ENCODE assay signal across 8 cellular contexts in the genomic region with DNA sequence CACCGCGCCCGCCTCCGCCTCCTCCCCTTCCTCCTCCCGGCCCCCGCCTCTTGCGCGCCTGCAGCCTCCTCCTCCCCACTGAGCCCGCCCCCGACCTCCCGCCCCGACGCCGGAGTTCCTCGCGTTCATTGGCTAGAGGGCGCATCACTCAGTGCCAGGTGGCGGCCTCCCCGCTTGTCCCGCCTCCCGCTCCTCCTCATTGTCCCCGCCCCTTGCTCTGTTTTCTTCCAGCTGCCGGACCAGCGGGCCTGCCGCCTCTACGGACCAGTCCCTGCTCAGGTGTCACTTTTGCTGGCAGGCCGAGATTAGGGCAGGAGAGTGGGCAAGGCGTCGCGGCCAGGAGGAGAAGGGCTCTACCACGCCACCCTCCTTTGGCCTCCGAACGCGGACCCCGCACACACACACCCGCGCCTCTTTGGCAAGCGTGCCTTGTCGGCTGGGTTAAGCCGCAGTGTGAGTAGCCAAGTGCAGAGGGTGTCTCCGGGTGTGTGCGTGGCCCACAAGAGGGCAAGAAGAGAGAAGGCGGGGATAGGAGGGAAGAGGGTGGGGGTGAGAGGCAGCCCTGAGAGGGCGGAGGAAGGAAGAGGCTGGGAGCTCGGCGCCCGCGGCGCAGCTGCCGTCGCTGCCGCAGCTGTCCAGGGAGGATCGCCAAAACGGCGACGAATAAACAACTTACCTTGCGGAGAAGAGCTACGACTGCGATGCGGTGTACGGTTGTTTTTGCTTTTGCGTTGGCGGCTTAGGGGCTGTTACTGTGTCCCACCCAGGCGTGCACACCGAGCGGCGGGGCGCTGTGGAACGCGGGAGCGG. TPM values are rescaled to one million over a fixed set of nuclear protein-coding genes. Genes with fewer than 3 reads are reported as not detected.
DNase-seq lines count a peak whose midpoint lies in the region; ATAC-seq and TF ChIP-seq lines count a peak whose summit lies in the region.

No MANE protein-coding gene starts in this region.

- H3K4me2 ChIP-seq in DND-41 (ENCODE audit: insufficient read depth, low read length) (peak overlapping the region; percentile 97), GM23248 (ENCODE audit: unreplicated experiment) (peak overlapping the region; percentile 79), Karpas-422 (ENCODE audit: low read depth, low read length, poor library complexity, severe bottlenecking) (peak overlapping the region; percentile 99)

- TF ChIP-seq CTCF in DND-41 (IDR thresholded peaks at IDR 0.05; ENCODE audit: borderline replicate concordance, extremely low read depth, low read length, poor library complexity, severe bottlenecking), result peak; percentile 40
- peak in 3 of 6 experiments; percentile 23 to 40 (median 28) for TF ChIP-seq CTCF in Peyer's patch (IDR thresholded peaks at IDR 0.05)

- peaks cover 29% of the 10 kb centered on the region for H3K4me1 ChIP-seq in DND-41 (ENCODE audit: insufficient read depth, low read length)
- H3K4me1 ChIP-seq in GM23248 (ENCODE audit: insufficient read depth), result peaks cover 20% of the 10 kb centered on the region
- H3K4me1 ChIP-seq in Karpas-422 (ENCODE audit: low read length), result peaks cover 22% of the 10 kb centered on the region
- H3K4me1 ChIP-seq in Peyer's patch, result peaks cover 0 to 22% (median 0%) of the 10 kb centered on the region in 4 donors

- H3K4me3 ChIP-seq in DND-41 (ENCODE audit: low read depth in 1 of 2, low read length in 2 of 2) (peak overlapping the region; percentile 84 to 98), GM23248 (peak overlapping the region; percentile 96), Karpas-422 (ENCODE audit: low read length) (peak overlapping the region; percentile 94), Peyer's patch (peak overlapping the region; percentile 66 to 98 (median 94))

- peak overlapping the region; percentile 92 for H3K4me3 Mint-ChIP-seq in activated T-helper 1 cell treated with anti-CD3 and anti-CD28 coated beads, Interleukin-12 subunit alpha, Interleukin-12 subunit beta, Interleukin-2, Interleukin-4 antibody, amounts not matched to agents 30 ng/mL and 10 ng/mL and 1 ng/mL, durations not matched to agents 14 hours and 24 hours and 36 hours
- H3K4me3 Mint-ChIP-seq in naive B cell, result peak overlapping the region; percentile 93 to 99 (median 98)
- peak overlapping the region; percentile 98 for H3K4me3 Mint-ChIP-seq in stimulated activated effector memory CD8-positive, alpha-beta T cell treated with anti-CD3 and anti-CD28 coated beads, Interleukin-12 subunit alpha, Interleukin-12 subunit beta, amount 100 ng/mL, for 72 hours

- H3K27me3 ChIP-seq in DND-41 (ENCODE audit: insufficient read depth, low read length, poor library complexity) (no peaks in the 10 kb centered on the region), GM23248 (replicated peaks; ENCODE audit: insufficient read depth) (no peaks in the 10 kb centered on the region), Karpas-422 (ENCODE audit: low read length) (peaks cover 4% of the 10 kb centered on the region; the same call in 1 of the 2 replicates), Peyer's patch (no peaks in the 10 kb centered on the region)

- H3K27ac Mint-ChIP-seq in activated T-helper 1 cell treated with anti-CD3 and anti-CD28 coated beads, Interleukin-12 subunit alpha, Interleukin-12 subunit beta, Interleukin-2, Interleukin-4 antibody, amounts not matched to agents 30 ng/mL and 10 ng/mL and 1 ng/mL, durations not matched to agents 14 hours and 24 hours and 36 hours, result peak overlapping the region; percentile 88
- H3K27ac Mint-ChIP-seq in naive B cell, result peak overlapping the region; percentile 78 to 98 (median 95)
- H3K27ac Mint-ChIP-seq in stimulated activated effector memory CD8-positive, alpha-beta T cell treated with anti-CD3 and anti-CD28 coated beads, Interleukin-12 subunit alpha, Interleukin-12 subunit beta, amount 100 ng/mL, for 72 hours, result peak overlapping the region; percentile 96

- H3K36me3 ChIP-seq in DND-41 (ENCODE audit: insufficient read depth, low read length) (no peaks in the 10 kb centered on the region; the same call in 1 of the 2 replicates), GM23248 (ENCODE audit: low read depth) (no peaks in the 10 kb centered on the region), Karpas-422 (ENCODE audit: insufficient read depth, low read length) (no peaks in the 10 kb centered on the region), Peyer's patch (no peaks in the 10 kb centered on the region)

- H3K27me3 Mint-ChIP-seq in activated T-helper 1 cell treated with anti-CD3 and anti-CD28 coated beads, Interleukin-12 subunit alpha, Interleukin-12 subunit beta, Interleukin-2, Interleukin-4 antibody, amounts not matched to agents 30 ng/mL and 10 ng/mL and 1 ng/mL, durations not matched to agents 14 hours and 24 hours and 36 hours (ENCODE audit: insufficient read depth), result peaks cover 53% of the 10 kb centered on the region
- H3K27me3 Mint-ChIP-seq in naive B cell, result no peaks in the 10 kb centered on the region

- H3K36me3 Mint-ChIP-seq in activated T-helper 1 cell treated with anti-CD3 and anti-CD28 coated beads, Interleukin-12 subunit alpha, Interleukin-12 subunit beta, Interleukin-2, Interleukin-4 antibody, amounts not matched to agents 30 ng/mL and 10 ng/mL and 1 ng/mL, durations not matched to agents 14 hours and 24 hours and 36 hours (ENCODE audit: low read depth), result peaks cover 9% of the 10 kb centered on the region
- H3K36me3 Mint-ChIP-seq in naive B cell, result no peaks in the 10 kb centered on the region
- peaks cover 23% of the 10 kb centered on the region for H3K36me3 Mint-ChIP-seq in stimulated activated effector memory CD8-positive, alpha-beta T cell treated with anti-CD3 and anti-CD28 coated beads, Interleukin-12 subunit alpha, Interleukin-12 subunit beta, amount 100 ng/mL, for 72 hours

- H3K79me2 ChIP-seq in DND-41 (ENCODE audit: insufficient read depth, low read length) (peaks cover 37% of the 10 kb centered on the region), GM23248 (ENCODE audit: insufficient read depth) (peaks cover 33% of the 10 kb centered on the region), Karpas-422 (ENCODE audit: low read length) (no peaks in the 10 kb centered on the region)

- TF ChIP-seq POLR2A in Peyer's patch (IDR thresholded peaks at IDR 0.05), result peak; percentile 85 to 88

- no peaks in the 10 kb centered on the region for H3K9me3 Mint-ChIP-seq in activated T-helper 1 cell treated with anti-CD3 and anti-CD28 coated beads, Interleukin-12 subunit alpha, Interleukin-12 subunit beta, Interleukin-2, Interleukin-4 antibody, amounts not matched to agents 30 ng/mL and 10 ng/mL and 1 ng/mL, durations not matched to agents 14 hours and 24 hours and 36 hours
- no peaks in the 10 kb centered on the region for H3K9me3 Mint-ChIP-seq in naive B cell
- H3K9me3 Mint-ChIP-seq in stimulated activated effector memory CD8-positive, alpha-beta T cell treated with anti-CD3 and anti-CD28 coated beads, Interleukin-12 subunit alpha, Interleukin-12 subunit beta, amount 100 ng/mL, for 72 hours, result no peaks in the 10 kb centered on the region

- peaks cover 19% of the 10 kb centered on the region for H3F3A ChIP-seq in GM23248 (ENCODE audit: insufficient read depth)

- intact Hi-C loops in activated T-helper 1 cell treated with anti-CD3 and anti-CD28 coated beads, Interleukin-12 subunit alpha, Interleukin-12 subunit beta, Interleukin-2, Interleukin-4 antibody, amounts not matched to agents 30 ng/mL and 10 ng/mL and 1 ng/mL, durations not matched to agents 14 hours and 24 hours and 36 hours (cut with micrococcal nuclease), result loop anchor here (1.0 to 10.0 kb wide), 16 partner anchors 19 to 1520 kb away; partner anchors contain the start of genes CISD2, H2AZ1, SLC39A8 and UBE2D3

- 0 to 1% methylated on average over 50 to 71 of the region's 71 CpGs for WGBS in GM23248 (ENCODE audit: low coverage in 1 of 2, low lambda C conversion rate in 2 of 2, missing lambda C conversion rate in 2 of 2), 2 experiments

- H4K20me1 ChIP-seq in DND-41 (ENCODE audit: insufficient read depth, low read length) (peaks cover 10% of the 10 kb centered on the region; the same call in 1 of the 2 replicates), GM23248 (ENCODE audit: insufficient read depth) (no peaks in the 10 kb centered on the region), Karpas-422 (ENCODE audit: insufficient read depth, low read depth, low read length) (peaks cover 2% of the 10 kb centered on the region)

- in situ Hi-C loops in GM23248 (cut with MboI), result no loop called here

- peaks cover 33% of the 10 kb centered on the region for H3K4me1 Mint-ChIP-seq in activated T-helper 1 cell treated with anti-CD3 and anti-CD28 coated beads, Interleukin-12 subunit alpha, Interleukin-12 subunit beta, Interleukin-2, Interleukin-4 antibody, amounts not matched to agents 30 ng/mL and 10 ng/mL and 1 ng/mL, durations not matched to agents 14 hours and 24 hours and 36 hours (ENCODE audit: low read depth)
- H3K4me1 Mint-ChIP-seq in naive B cell, result peaks cover 38 to 44% (median 41%) of the 10 kb centered on the region in 3 donors
- peaks cover 33% of the 10 kb centered on the region for H3K4me1 Mint-ChIP-seq in stimulated activated effector memory CD8-positive, alpha-beta T cell treated with anti-CD3 and anti-CD28 coated beads, Interleukin-12 subunit alpha, Interleukin-12 subunit beta, amount 100 ng/mL, for 72 hours

- peak; percentile 78 for ATAC-seq in DND-41 (ENCODE audit: insufficient read depth, low read depth)
- peak; percentile 68 to 70 for ATAC-seq in naive B cell (ENCODE audit: low read depth in 2 of 2)
- ATAC-seq in stimulated activated effector memory CD8-positive, alpha-beta T cell treated with anti-CD3 and anti-CD28 coated beads, Interleukin-12 subunit alpha, Interleukin-12 subunit beta, amount 100 ng/mL, for 72 hours, result peak; percentile 89

- peak overlapping the region; percentile 94 for H3K27ac ChIP-seq in DND-41 (ENCODE audit: low read length)
- H3K27ac ChIP-seq in GM23248, result peak overlapping the region; percentile 83
- no peak overlapping the region for H3K27ac ChIP-seq in Karpas-422 (ENCODE audit: low read length)
- peak overlapping the region; percentile 86 to 99 (median 96) for H3K27ac ChIP-seq in Peyer's patch

- H3K9me2 ChIP-seq in GM23248 (ENCODE audit: insufficient read depth), result no peaks in the 10 kb centered on the region
- no peaks in the 10 kb centered on the region for H3K9me2 ChIP-seq in Karpas-422 (replicated peaks; ENCODE audit: insufficient read depth, low read length)

- H3K9me3 ChIP-seq in DND-41 (ENCODE audit: insufficient read depth, low read length, severe bottlenecking) (no peaks in the 10 kb centered on the region), GM23248 (ENCODE audit: low read depth) (no peaks in the 10 kb centered on the region), Karpas-422 (ENCODE audit: low read length) (no peaks in the 10 kb centered on the region), Peyer's patch (no peaks in the 10 kb centered on the region)

- H2AFZ ChIP-seq in DND-41 (ENCODE audit: low read depth, low read length) (peak overlapping the region; percentile 100), GM23248 (peak overlapping the region; percentile 92), Karpas-422 (ENCODE audit: low read length) (peak overlapping the region; percentile 95)

- DNase-seq in DND-41, result peak; percentile 98
- DNase-seq in GM23248, result peak; percentile 99
- DNase-seq in Karpas-422, result peak; percentile 99
- DNase-seq in Peyer's patch, result peak; percentile 98 to 100 (median 99)
- DNase-seq in activated T-helper 1 cell treated with anti-CD3 and anti-CD28 coated beads, Interleukin-12 subunit alpha, Interleukin-12 subunit beta, Interleukin-2, Interleukin-4 antibody, amounts not matched to agents 30 ng/mL and 10 ng/mL and 1 ng/mL, durations not matched to agents 14 hours and 24 hours and 36 hours (ENCODE audit: low spot score), result peak; percentile 95
- DNase-seq in fibroblast of gingiva (ENCODE audit: low read depth), result peak; percentile 98
- peak; percentile 97 for DNase-seq in naive B cell
- peak; percentile 98 to 99 for DNase-seq in stimulated activated effector memory CD8-positive, alpha-beta T cell treated with anti-CD3 and anti-CD28 coated beads, Interleukin-12 subunit alpha, Interleukin-12 subunit beta, amount 100 ng/mL, for 72 hours (ENCODE audit: low spot score in 2 of 2)

- H3K9ac ChIP-seq in DND-41 (ENCODE audit: low read depth, low read length) (peak overlapping the region; percentile 92), GM23248 (peak overlapping the region; percentile 84), Karpas-422 (ENCODE audit: low read length) (peak overlapping the region; percentile 76)

RNA-seq across cellular contexts. Expression of gene PPP3CA, which starts 0.4 kb away (rescaled TPM):
- 42.3 and 57.0 TPM in 2 replicates for total RNA-seq in GM23248 (2014; rRNA removed; shearing (Covaris generic))
- 40.9 and 42.8 TPM in 2 replicates for polyA plus RNA-seq in GM23248 (2016; fragmentation: Nextera tagmentation; extraction: Ambion mirVana)
- total RNA-seq in Karpas-422 (2014; rRNA removed; shearing (Covaris generic); ENCODE audit: low replicate concordance), result 4.4 and 9.1 TPM in 2 replicates
- total RNA-seq in Peyer's patch, result 10 to 100 TPM; 19.0 to 39.6 (median 20.3) TPM
- total RNA-seq in activated T-helper 1 cell treated with anti-CD3 and anti-CD28 coated beads, Interleukin-12 subunit alpha, Interleukin-12 subunit beta, Interleukin-2, Interleukin-4 antibody, amounts not matched to agents 30 ng/mL and 10 ng/mL and 1 ng/mL, durations not matched to agents 14 hours and 24 hours and 36 hours, result 10.0 and 11.3 TPM in 2 replicates
- polyA plus RNA-seq in naive B cell (ENCODE audit: low read depth in 6 of 6), result 10 to 100 TPM; 12.9 to 77.5 (median 19.5) TPM
